Comparison of ENCODE assay signal across 9 cellular contexts in genomic region chr10:48444861-48445841, GRCh38.
DNase-seq lines count a peak whose midpoint lies in the region; ATAC-seq and TF ChIP-seq lines count a peak whose summit lies in the region.
"Had no signal": no experiment of that assay in that cellular context is flagged by ENCODE, and none has a peak within 500 bp of the region (broad histone marks: within the 10 kb centered on the region; RNA-seq: fewer than 3 reads in every experiment).

No MANE protein-coding gene starts in this region.

- peaks cover 0 to 6% (median 0%) of the 10 kb centered on the region in 9 donors for H3K36me3 ChIP-seq in heart left ventricle

- no peak for TF ChIP-seq POLR2A in heart left ventricle (IDR thresholded peaks at IDR 0.05)

- DNase-seq in heart left ventricle (peak in 3 of 5 donors; percentile 16 to 48 (median 32)), Right ventricle myocardium superior (no peak), NCI-H69 (lab: John Stamatoyannopoulos, UW) (peak; percentile 93), left ventricle myocardium superior (no peak), HEK293T (ENCODE audit: extremely low spot score) (no peak)
- DNase-seq: activated naive CD4-positive, alpha-beta T cell treated with anti-CD3 and anti-CD28 coated beads, Interleukin-2, amount 50 U/mL, for 16 hours had no signal

- 69 to 83% (median 77%) methylated on average over 16 to 20 of the region's 20 CpGs for WGBS in heart left ventricle, 4 donors

- TF ChIP-seq CTCF in heart left ventricle (IDR thresholded peaks at IDR 0.05), result no peak

- CTCF ChIA-PET in HEK293T (lab: Yijun Ruan, JAX), result interaction anchor here (0.9 kb wide), 1 partner anchor 82 kb away, joined by 3 read pairs; no protein-coding TSS in a partner anchor

- no peaks in the 10 kb centered on the region for H3K4me1 ChIP-seq in heart left ventricle

- POLR2A ChIA-PET in HEK293T (lab: Yijun Ruan, JAX), result no interaction called here

- intact Hi-C loops in heart left ventricle (cut with DNase I), result loop anchor here in 3 of 10 donors (5.0 to 10.0 kb wide), 3 partner anchors 50 to 210 kb away; no protein-coding TSS in a partner anchor
- intact Hi-C loops in Right ventricle myocardium superior (cut with DNase I), result no loop called here
- intact Hi-C loops in left ventricle myocardium superior (cut with micrococcal nuclease), result no loop called here

- H3K9me3 ChIP-seq in heart left ventricle, result no peaks in the 10 kb centered on the region

- ATAC-seq in heart left ventricle (peak in 2 of 4 donors; percentile 10 to 21), Right ventricle myocardium superior (ENCODE audit: poor library complexity) (no peak), left ventricle myocardium superior (peak; percentile 30), GM18867 (IDR thresholded peaks at IDR 0.05; ENCODE audit: unreplicated experiment) (no peak), HG02973 (IDR thresholded peaks at IDR 0.05; ENCODE audit: unreplicated experiment) (no peak), GM21381 (IDR thresholded peaks at IDR 0.05; ENCODE audit: unreplicated experiment) (no peak)

- no peaks in the 10 kb centered on the region for H3K27me3 ChIP-seq in heart left ventricle

- no peak overlapping the region for H3K27ac ChIP-seq in heart left ventricle

- H3K4me3 ChIP-seq in heart left ventricle, result no peak overlapping the region

TF ChIP-seq in HEK293T, 16 proteins besides CTCF, POLR2A, EP300 and RAD21:
- TF ChIP-seq BHLHE40 (IDR thresholded peaks at IDR 0.05; ENCODE audit: borderline replicate concordance), result no peak
- TF ChIP-seq SUZ12 (IDR thresholded peaks at IDR 0.05), result no peak
- no peak for TF ChIP-seq TARDBP (IDR thresholded peaks at IDR 0.05)
- TF ChIP-seq CTBP1 (IDR thresholded peaks at IDR 0.05; ENCODE audit: borderline replicate concordance), result no peak
TF ChIP-seq in HEK293T: peak in this region for 0.

Comparison
In these comparisons a context has a peak if more than half of its experiments do, and no peak if none do; other contexts are left out.
1. DNase-seq: peak in heart left ventricle (3 of 5) and NCI-H69 (single experiment); none in Right ventricle myocardium superior (single experiment), left ventricle myocardium superior (single experiment) and HEK293T (single experiment).